Comparison of ENCODE assay signal across 8 cellular contexts in genomic region chr6:106324726-106325335, GRCh38. TPM values are rescaled to one million over a fixed set of nuclear protein-coding genes. Genes with fewer than 3 reads are reported as not detected.
DNase-seq lines count a peak whose midpoint lies in the region; ATAC-seq and TF ChIP-seq lines count a peak whose summit lies in the region.

No MANE protein-coding gene starts in this region.

- ATAC-seq in HG03095 (IDR thresholded peaks at IDR 0.05; ENCODE audit: unreplicated experiment) = no peak
- no peak for ATAC-seq in GM21447 (IDR thresholded peaks at IDR 0.05; ENCODE audit: unreplicated experiment)

- no peaks in the 10 kb centered on the region for H3K9me3 Mint-ChIP-seq in endothelial cell (ENCODE audit: unreplicated experiment)

- H3K27me3 Mint-ChIP-seq in endothelial cell (ENCODE audit: unreplicated experiment) = peaks cover 2% of the 10 kb centered on the region

- no peak overlapping the region for H2AFZ ChIP-seq in OCI-LY3 (ENCODE audit: low read depth, low read length)

- TF ChIP-seq CTCF in OCI-LY3 (IDR thresholded peaks at IDR 0.05; ENCODE audit: low read depth, low read length) (no peak), endothelial cell (IDR thresholded peaks at IDR 0.05; ENCODE audit: unreplicated experiment) (no peak), neutrophil (IDR thresholded peaks at IDR 0.05) (no peak)

- H3K4me3 ChIP-seq in OCI-LY3 (ENCODE audit: low read length) (peak overlapping the region; percentile 91), neutrophil (ENCODE audit: low read depth in 1 of 2, low read length in 1 of 2) (peak overlapping the region; percentile 84 to 92)

- peaks cover 56% of the 10 kb centered on the region for H3K79me2 ChIP-seq in OCI-LY3 (ENCODE audit: low read length)

- H3K4me1 Mint-ChIP-seq in endothelial cell (ENCODE audit: unreplicated experiment) = peaks cover 18% of the 10 kb centered on the region

- H3K27ac ChIP-seq in OCI-LY3 (ENCODE audit: low read length) = peak overlapping the region; percentile 86
- peak overlapping the region; percentile 93 for H3K27ac ChIP-seq in neutrophil

- DNase-seq in endothelial cell (ENCODE audit: low spot score) (no peak), NCI-H510A (lab: John Stamatoyannopoulos, UW) (no peak), NCI-H1930 (lab: John Stamatoyannopoulos, UW) (no peak)

- H3K9ac ChIP-seq in ES-I3 (ENCODE audit: low read depth, low read length) = peak overlapping the region; percentile 91
- peak overlapping the region; percentile 86 for H3K9ac ChIP-seq in OCI-LY3 (ENCODE audit: low read length)

- peak overlapping the region; percentile 76 for H3K27ac Mint-ChIP-seq in endothelial cell (ENCODE audit: unreplicated experiment)

- no peaks in the 10 kb centered on the region; the same call in 1 of the 2 replicates for H3K9me3 ChIP-seq in ES-I3 (ENCODE audit: control insufficient read depth, insufficient read depth, low read length)
- no peaks in the 10 kb centered on the region for H3K9me3 ChIP-seq in OCI-LY3 (ENCODE audit: insufficient read depth, low read length)
- no peaks in the 10 kb centered on the region for H3K9me3 ChIP-seq in neutrophil

- peaks cover 4% of the 10 kb centered on the region for H3K36me3 Mint-ChIP-seq in endothelial cell (ENCODE audit: low read depth, unreplicated experiment)

- H3K27me3 ChIP-seq in OCI-LY3 (ENCODE audit: low read depth, low read length) (no peaks in the 10 kb centered on the region), neutrophil (peaks cover 22% of the 10 kb centered on the region)

- peak overlapping the region; percentile 99 for H3K4me2 ChIP-seq in OCI-LY3 (ENCODE audit: low read length)

- peaks cover 8% of the 10 kb centered on the region; the same call in 1 of the 2 replicates for H4K20me1 ChIP-seq in OCI-LY3 (ENCODE audit: insufficient read depth, low read length)

- H3K36me3 ChIP-seq in ES-I3 (ENCODE audit: insufficient read depth, low read length) (no peaks in the 10 kb centered on the region), OCI-LY3 (replicated peaks; ENCODE audit: low read depth, low read length) (no peaks in the 10 kb centered on the region), neutrophil (no peaks in the 10 kb centered on the region)

- H3K4me1 ChIP-seq in ES-I3 (ENCODE audit: insufficient read depth, low read length) = peaks cover 7% of the 10 kb centered on the region; the same call in 1 of the 2 replicates
- H3K4me1 ChIP-seq in OCI-LY3 (ENCODE audit: low read length) = peaks cover 10% of the 10 kb centered on the region
- peaks cover 23 to 25% of the 10 kb centered on the region in 2 experiments for H3K4me1 ChIP-seq in neutrophil (ENCODE audit: control insufficient read depth in 1 of 2, insufficient read depth in 1 of 2, low read depth in 1 of 2, low read length in 1 of 2)

- peak overlapping the region; percentile 95 for H3K4me3 Mint-ChIP-seq in endothelial cell (ENCODE audit: unreplicated experiment)

RNA-seq across cellular contexts. Expression of gene ATG5, which starts 0.7 kb away (rescaled TPM):
- 27.5 TPM for total RNA-seq in endothelial cell (ENCODE audit: unreplicated experiment)

RNA-seq across cellular contexts. Expression of gene CRYBG1, which starts 35.7 kb away (rescaled TPM):
- 0.08 TPM for total RNA-seq in endothelial cell (ENCODE audit: unreplicated experiment)
